Comparison of ENCODE assay signal across 29 cellular contexts in genomic region chr18:26584745-26585144, GRCh38. TPM values are rescaled to one million over a fixed set of nuclear protein-coding genes. Genes with fewer than 3 reads are reported as not detected.
DNase-seq lines count a peak whose midpoint lies in the region; ATAC-seq, FAIRE-seq and TF ChIP-seq lines count a peak whose summit lies in the region.
"Had no signal": no experiment of that assay in that cellular context is flagged by ENCODE, and none has a peak within 500 bp of the region (broad histone marks: within the 10 kb centered on the region; RNA-seq: fewer than 3 reads in every experiment).

No MANE protein-coding gene starts in this region.

- TF ChIP-seq POLR2A in K562 (conservative IDR thresholded peaks at IDR 0.05) = no peak
- TF ChIP-seq POLR2A in H1 (IDR thresholded peaks at IDR 0.05; ENCODE audit: control extremely low read depth in 1 of 2, low read depth in 2 of 2, low read length in 2 of 2) = no peak
- no peak for TF ChIP-seq POLR2A in spleen (IDR thresholded peaks at IDR 0.05)

- H3K23ac ChIP-seq in H1 (ENCODE audit: insufficient read length) (no peak overlapping the region), neuronal stem cell (ENCODE audit: low read depth, low read length, poor library complexity) (peak overlapping the region; percentile 17)

- H3K27me3 Mint-ChIP-seq in chondrocyte (ENCODE audit: low read depth) (peaks cover 2% of the 10 kb centered on the region), neural progenitor cell (ENCODE audit: insufficient read depth, low read depth) (no peaks in the 10 kb centered on the region)
- H3K27me3 Mint-ChIP-seq: CD4-positive, CD25-positive, alpha-beta regulatory T cell had no signal

- TF ChIP-seq EP300 in K562 (IDR thresholded peaks at IDR 0.05; ENCODE audit: low read length) = no peak
- no peak for TF ChIP-seq EP300 in H1 (IDR thresholded peaks at IDR 0.05; ENCODE audit: borderline replicate concordance in 1 of 2, low read depth in 2 of 2, low read length in 2 of 2)

- 4% methylated on average over 6 of the region's 6 CpGs for WGBS in K562 (ENCODE audit: insufficient coverage, low coverage, missing lambda C conversion rate)
- WGBS in H1 (ENCODE audit: extremely low coverage in 1 of 2, insufficient coverage in 1 of 2, insufficient read length in 1 of 2, insufficient replicate concordance in 2 of 2, low coverage in 1 of 2, low lambda C conversion rate in 2 of 2, missing lambda C conversion rate in 1 of 2), 2 experiments = 87% methylated on average over 6 of the region's 6 CpGs; no CpG with 5 or more reads in 1 of the 2 experiments
- no CpG with 5 or more reads among the region's 6 CpGs for WGBS in neuronal stem cell (ENCODE audit: extremely low coverage in 2 of 2, insufficient read length in 2 of 2, insufficient replicate concordance in 1 of 2), 2 donors
- 84 to 95% (median 91%) methylated on average over 6 of the region's 6 CpGs for WGBS in spleen, 5 donors

- peaks cover 3% of the 10 kb centered on the region; the same call in 1 of the 2 replicates for H3K23me2 ChIP-seq in H1 (ENCODE audit: low read depth, low read length)

- H3K36me3 Mint-ChIP-seq in chondrocyte (ENCODE audit: low read depth) (no peaks in the 10 kb centered on the region), neural progenitor cell (peaks cover 16% of the 10 kb centered on the region)
- H3K36me3 Mint-ChIP-seq: CD14-positive monocyte; CD4-positive, alpha-beta memory T cell; CD4-positive, CD25-positive, alpha-beta regulatory T cell; CD8-positive, alpha-beta memory T cell had no signal

- no peak overlapping the region; the same call in 1 of the 2 replicates for H2AK5ac ChIP-seq in H1 (ENCODE audit: low read depth, low read length)
- H2AK5ac ChIP-seq in neuronal stem cell (ENCODE audit: low read depth, low read length) = no peak overlapping the region

- H4K5ac ChIP-seq in H1 (ENCODE audit: insufficient read length, low read depth, low read length) = no peak overlapping the region

- H3K56ac ChIP-seq in H1 (replicated peaks; ENCODE audit: insufficient read length, low read depth, low read length) = no peak overlapping the region

- H3K9me3 ChIP-seq in HEK293 (ENCODE audit: control insufficient read depth, insufficient read depth, low read depth, low read length) = no peaks in the 10 kb centered on the region
- H3K9me3 ChIP-seq in K562 (replicated peaks; ENCODE audit: control insufficient read depth, insufficient read depth, low read depth, low read length) = no peaks in the 10 kb centered on the region
- H3K9me3 ChIP-seq in H1 (ENCODE audit: insufficient read depth in 2 of 2, low read depth in 1 of 2, low read length in 1 of 2) = no peaks in the 10 kb centered on the region
- H3K9me3 ChIP-seq in neuronal stem cell (replicated peaks in 1 of 2; ENCODE audit: control insufficient read depth in 2 of 2, insufficient read depth in 1 of 2, low read depth in 1 of 2, low read length in 2 of 2) = peaks cover 0 to 2% of the 10 kb centered on the region in 2 donors
- no peaks in the 10 kb centered on the region for H3K9me3 ChIP-seq in spleen
- H3K9me3 ChIP-seq in neural progenitor cell (ENCODE audit: low read depth) = no peaks in the 10 kb centered on the region
- H3K9me3 ChIP-seq: BE2C, BLaER1 had no signal

- no peak for TF ChIP-seq CTCF in HEK293 (tag by site-specific recombination; IDR thresholded peaks at IDR 0.05)
- TF ChIP-seq CTCF in K562 (IDR thresholded peaks at IDR 0.05 in 2 of 3, conservative IDR thresholded peaks at IDR 0.05 in 1 of 3; ENCODE audit: insufficient read depth in 2 of 3, low read depth in 1 of 3, low read length in 3 of 3) = no peak
- no peak for TF ChIP-seq CTCF in H1 (IDR thresholded peaks at IDR 0.05; ENCODE audit: control extremely low read depth in 1 of 3, insufficient read depth in 1 of 3, low read depth in 1 of 3, low read length in 3 of 3)
- TF ChIP-seq CTCF in spleen (IDR thresholded peaks at IDR 0.05 in 8 of 11, conservative IDR thresholded peaks at IDR 0.05 in 3 of 11) = no peak
- no peak for TF ChIP-seq CTCF in chondrocyte (IDR thresholded peaks at IDR 0.05)
- TF ChIP-seq CTCF in neural progenitor cell (IDR thresholded peaks at IDR 0.05) = no peak

- H4K20me1 ChIP-seq in K562 (replicated peaks; ENCODE audit: control insufficient read depth, insufficient read depth, low read length) (no peaks in the 10 kb centered on the region), H1 (replicated peaks in 1 of 2; ENCODE audit: control insufficient read depth in 1 of 2, insufficient read depth in 2 of 2, low read length in 2 of 2) (no peaks in the 10 kb centered on the region), neural progenitor cell (ENCODE audit: low read depth) (no peaks in the 10 kb centered on the region)
- H4K20me1 ChIP-seq: BLaER1 had no signal

- no peak overlapping the region for H3K27ac ChIP-seq in HEK293 (ENCODE audit: extremely low read depth, low read depth, low read length)
- H3K27ac ChIP-seq in K562 (ENCODE audit: extremely low read depth, low read depth, low read length) = no peak overlapping the region
- H3K27ac ChIP-seq in H1 (ENCODE audit: low read depth, low read length) = no peak overlapping the region
- H3K27ac ChIP-seq in neuronal stem cell (replicated peaks; ENCODE audit: low read length) = no peak overlapping the region
- no peak overlapping the region for H3K27ac ChIP-seq in spleen
- H3K27ac ChIP-seq in neural progenitor cell = no peak overlapping the region
- H3K27ac ChIP-seq: BLaER1 had no signal

- H3F3A ChIP-seq in neural progenitor cell (ENCODE audit: low read depth) = no peaks in the 10 kb centered on the region

- H3K9me3 Mint-ChIP-seq in chondrocyte (ENCODE audit: low read depth) (peaks cover 9% of the 10 kb centered on the region), neural progenitor cell (peaks cover 6% of the 10 kb centered on the region)
- H3K9me3 Mint-ChIP-seq: CD4-positive, alpha-beta memory T cell; CD4-positive, CD25-positive, alpha-beta regulatory T cell; CD8-positive, alpha-beta memory T cell had no signal

- no peaks in the 10 kb centered on the region for H3K36me3 ChIP-seq in HEK293 (ENCODE audit: control insufficient read depth in 2 of 2, insufficient read depth in 1 of 2, low read length in 2 of 2)
- H3K36me3 ChIP-seq in K562 (ENCODE audit: control insufficient read depth, insufficient read depth, low read length) = no peaks in the 10 kb centered on the region
- no peaks in the 10 kb centered on the region for H3K36me3 ChIP-seq in H1 (ENCODE audit: control insufficient read depth in 2 of 4, insufficient read depth in 4 of 4, low read length in 3 of 4)
- no peaks in the 10 kb centered on the region for H3K36me3 ChIP-seq in neuronal stem cell (replicated peaks in 1 of 2; ENCODE audit: control insufficient read depth in 2 of 2, insufficient read depth in 2 of 2, low read length in 2 of 2)
- no peaks in the 10 kb centered on the region for H3K36me3 ChIP-seq in spleen
- no peaks in the 10 kb centered on the region for H3K36me3 ChIP-seq in neural progenitor cell
- H3K36me3 ChIP-seq: BE2C, BLaER1 had no signal

- in situ Hi-C loops in K562 (cut with MboI) = no loop called here

- H2BK5ac ChIP-seq in H1 (ENCODE audit: low read depth, low read length) (no peak overlapping the region), neuronal stem cell (ENCODE audit: low read length) (no peak overlapping the region)

- no TSS peak for BruUV-seq in K562 (replicated peaks; lab: Mats Ljungman, UMichigan)

- H3K4me3 Mint-ChIP-seq in chondrocyte (ENCODE audit: unreplicated experiment) = no peak overlapping the region
- H3K4me3 Mint-ChIP-seq in neural progenitor cell = no peak overlapping the region
- H3K4me3 Mint-ChIP-seq: CD14-positive monocyte; CD4-positive, alpha-beta memory T cell; CD4-positive, CD25-positive, alpha-beta regulatory T cell; CD8-positive, alpha-beta memory T cell had no signal

- no peaks in the 10 kb centered on the region for H3K79me2 ChIP-seq in K562 (ENCODE audit: control insufficient read depth, insufficient read depth, low read length)
- no peaks in the 10 kb centered on the region for H3K79me2 ChIP-seq in H1 (ENCODE audit: control insufficient read depth in 1 of 2, insufficient read depth in 2 of 2, low read length in 2 of 2)
- H3K79me2 ChIP-seq in neural progenitor cell (ENCODE audit: low read depth) = no peaks in the 10 kb centered on the region

- H4K91ac ChIP-seq in H1 (replicated peaks; ENCODE audit: insufficient read length, low read length) (no peak overlapping the region), neuronal stem cell (ENCODE audit: low read depth, low read length, poor library complexity) (peak overlapping the region; percentile 61)

- H2AFZ ChIP-seq in K562 (ENCODE audit: low read depth, low read length) (no peak overlapping the region), H1 (ENCODE audit: low read length) (peak overlapping the region; percentile 19; the same call in 1 of the 2 replicates), neuronal stem cell (ENCODE audit: low read length) (no peak overlapping the region), neural progenitor cell (replicated peaks) (no peak overlapping the region)

- FAIRE-seq in K562 (lab: Jason Lieb, UNC) (no peak), H1 (lab: Jason Lieb, UNC) (no peak)
- FAIRE-seq: A204.1, GM12878, GM12892, GM18507 had no signal

- H3K9me1 ChIP-seq in K562 (ENCODE audit: control insufficient read depth, insufficient read depth, low read length) = no peaks in the 10 kb centered on the region

- H3K4me1 Mint-ChIP-seq in chondrocyte (ENCODE audit: low read depth) (no peaks in the 10 kb centered on the region), neural progenitor cell (no peaks in the 10 kb centered on the region)
- H3K4me1 Mint-ChIP-seq: CD14-positive monocyte; CD4-positive, alpha-beta memory T cell; CD4-positive, CD25-positive, alpha-beta regulatory T cell; CD8-positive, alpha-beta memory T cell had no signal

- H3K4me2 ChIP-seq in K562 (ENCODE audit: insufficient read depth, low read length) = no peak overlapping the region
- no peak overlapping the region for H3K4me2 ChIP-seq in H1 (ENCODE audit: insufficient read depth in 1 of 2, low read depth in 2 of 2, low read length in 2 of 2)
- no peak overlapping the region for H3K4me2 ChIP-seq in neuronal stem cell (ENCODE audit: insufficient read depth, low read length, poor library complexity, severe bottlenecking)
- no peak overlapping the region for H3K4me2 ChIP-seq in neural progenitor cell
- H3K4me2 ChIP-seq: BLaER1 had no signal

- no peak overlapping the region for H2BK120ac ChIP-seq in H1 (replicated peaks; ENCODE audit: low read depth, low read length)
- no peak overlapping the region for H2BK120ac ChIP-seq in neuronal stem cell (ENCODE audit: low read depth, low read length)

- no peak overlapping the region for H3K9ac ChIP-seq in K562 (ENCODE audit: insufficient read depth in 1 of 2, low read depth in 2 of 2, low read length in 2 of 2)
- no peak overlapping the region for H3K9ac ChIP-seq in H1 (replicated peaks in 1 of 4; ENCODE audit: extremely low read depth in 1 of 4, low read depth in 3 of 4, low read length in 3 of 4)
- no peak overlapping the region for H3K9ac ChIP-seq in neuronal stem cell (ENCODE audit: low read depth, low read length, poor library complexity)
- no peak overlapping the region for H3K9ac ChIP-seq in neural progenitor cell
- H3K9ac ChIP-seq: BLaER1 had no signal

- no peak overlapping the region for H3K27ac Mint-ChIP-seq in chondrocyte (ENCODE audit: unreplicated experiment)
- H3K27ac Mint-ChIP-seq in neural progenitor cell = no peak overlapping the region
- H3K27ac Mint-ChIP-seq: CD14-positive monocyte; CD4-positive, alpha-beta memory T cell; CD4-positive, CD25-positive, alpha-beta regulatory T cell; CD8-positive, alpha-beta memory T cell had no signal

- CTCF ChIA-PET in HEK293 (lab: Yijun Ruan, JAX) (interaction anchor here (0.6 kb wide), 1 partner anchor 205 kb away, joined by 3 read pairs; no protein-coding TSS in a partner anchor), K562 (lab: Yijun Ruan, JAX; ENCODE audit: low intra/inter-chr PET ratio) (no interaction called here), H1 (lab: Charles Lee; ENCODE audit: partially characterized antibody) (interaction anchor here (0.8 kb wide), 1 partner anchor 126 kb away, joined by 3 read pairs; no protein-coding TSS in a partner anchor)

- H3K18ac ChIP-seq in H1 (ENCODE audit: extremely low read depth, low read length) = no peak overlapping the region
- peak overlapping the region; percentile 12 for H3K18ac ChIP-seq in neuronal stem cell (ENCODE audit: low read length)

- no peak overlapping the region for H2BK20ac ChIP-seq in H1 (ENCODE audit: low read length)

- H3K27me3 ChIP-seq in K562 (ENCODE audit: control insufficient read depth in 2 of 2, insufficient read depth in 2 of 2, low read length in 2 of 2) = no peaks in the 10 kb centered on the region; a peak in 1 of 5 replicates
- no peaks in the 10 kb centered on the region for H3K27me3 ChIP-seq in H1 (replicated peaks in 1 of 4; ENCODE audit: control insufficient read depth in 3 of 4, extremely low read depth in 1 of 4, insufficient read depth in 3 of 4, low read length in 3 of 4)
- H3K27me3 ChIP-seq in neuronal stem cell (ENCODE audit: control insufficient read depth in 3 of 3, insufficient read depth in 3 of 3, low read depth in 1 of 3, low read length in 3 of 3) = no peaks in the 10 kb centered on the region
- peaks cover 0 to 19% (median 0%) of the 10 kb centered on the region in 7 donors for H3K27me3 ChIP-seq in spleen (replicated peaks in 1 of 7)
- H3K27me3 ChIP-seq in neural progenitor cell = no peaks in the 10 kb centered on the region
- H3K27me3 ChIP-seq: BE2C, BLaER1 had no signal

- peak; percentile 41; the same call in 1 of the 3 replicates for ATAC-seq in K562
- ATAC-seq: GM12878 had no signal

- no peak overlapping the region for H2BK15ac ChIP-seq in H1 (ENCODE audit: low read length)
- H2BK15ac ChIP-seq in neuronal stem cell (ENCODE audit: low read length) = no peak overlapping the region

- H3K4me3 ChIP-seq in HEK293 (ENCODE audit: low read depth, low read length) (no peak overlapping the region), K562 (no peak overlapping the region), H1 (ENCODE audit: extremely low read depth in 1 of 4, insufficient read depth in 2 of 4, low read depth in 3 of 4, low read length in 4 of 4) (no peak overlapping the region), neuronal stem cell (ENCODE audit: low read length in 2 of 2) (no peak overlapping the region), spleen (no peak overlapping the region), neural progenitor cell (no peak overlapping the region)
- H3K4me3 ChIP-seq: BLaER1, GM12878 had no signal

- no peaks in the 10 kb centered on the region for H3K79me1 ChIP-seq in H1 (ENCODE audit: low read depth, low read length)
- H3K79me1 ChIP-seq in neuronal stem cell (ENCODE audit: low read depth, low read length) = no peaks in the 10 kb centered on the region

- H4K8ac ChIP-seq in H1 (ENCODE audit: extremely low read depth, insufficient read depth, low read length) (no peak overlapping the region), neuronal stem cell (ENCODE audit: low read depth, low read length) (peak overlapping the region; percentile 97)

- intact Hi-C loops in K562 (cut with micrococcal nuclease) = no loop called here
- intact Hi-C loops in spleen (cut with DNase I; ENCODE audit: low total_unique reads) = no loop called here

- DNase-seq in K562 (ENCODE audit: extremely low read depth in 1 of 4, low spot score in 3 of 4) = no peak
- no peak for DNase-seq in H1 (ENCODE audit: low read depth in 1 of 2, low spot score in 2 of 2)
- no peak for DNase-seq in neuronal stem cell (ENCODE audit: low spot score)
- DNase-seq in spleen = no peak
- no peak for DNase-seq in activated CD4-positive, alpha-beta T cell treated with anti-CD3 and anti-CD28 coated beads for 4 hours
- no peak for DNase-seq in chondrocyte (ENCODE audit: low spot score)
- DNase-seq in neural progenitor cell (ENCODE audit: low spot score) = no peak
- DNase-seq: 8988T; ACHN; BE2C; C1 segment of cervical spinal cord; CD4-positive, alpha-beta memory T cell; CD4-positive, CD25-positive, alpha-beta regulatory T cell; CD8-positive, alpha-beta memory T cell; COR-L47; DMS 273 treated with DMSO at 0.1 percent for 48 hours; DMS153; DMS53; DMS79; DND-41; EL; GDM1 had no signal

- POLR2A ChIA-PET in HEK293 (lab: Yijun Ruan, JAX) = no interaction called here
- POLR2A ChIA-PET in K562 (lab: Yijun Ruan, JAX) = no interaction called here
- POLR2A ChIA-PET in H1 (lab: Charles Lee; ENCODE audit: partially characterized antibody) = no interaction called here

- no peak overlapping the region for H2BK12ac ChIP-seq in H1 (ENCODE audit: low read depth, low read length)
- H2BK12ac ChIP-seq in neuronal stem cell (ENCODE audit: low read length) = no peak overlapping the region

- H3K4me1 ChIP-seq in HEK293 (ENCODE audit: control insufficient read depth, insufficient read depth, low read length) = peaks cover 3% of the 10 kb centered on the region
- H3K4me1 ChIP-seq in K562 (replicated peaks in 1 of 2; ENCODE audit: control insufficient read depth in 2 of 2, insufficient read depth in 2 of 2, low read length in 2 of 2) = no peaks in the 10 kb centered on the region
- no peaks in the 10 kb centered on the region; a peak in 1 of 7 replicates for H3K4me1 ChIP-seq in H1 (replicated peaks in 1 of 4; ENCODE audit: control insufficient read depth in 3 of 4, insufficient read depth in 4 of 4, low read length in 3 of 4)
- H3K4me1 ChIP-seq in neuronal stem cell (ENCODE audit: control insufficient read depth in 2 of 2, insufficient read depth in 1 of 2, low read depth in 1 of 2, low read length in 2 of 2) = peaks cover 0 to 2% of the 10 kb centered on the region in 2 donors
- H3K4me1 ChIP-seq in spleen = no peaks in the 10 kb centered on the region
- no peaks in the 10 kb centered on the region for H3K4me1 ChIP-seq in neural progenitor cell
- H3K4me1 ChIP-seq: BE2C, BLaER1 had no signal

- H3K14ac ChIP-seq in H1 (ENCODE audit: insufficient read length) (no peak overlapping the region), neuronal stem cell (ENCODE audit: low read length) (no peak overlapping the region)

- TF ChIP-seq RAD21 in K562 (CRISPR knock-in tag; conservative IDR thresholded peaks at IDR 0.05 in 1 of 2, IDR thresholded peaks at IDR 0.05 in 1 of 2) (no peak), H1 (IDR thresholded peaks at IDR 0.05 in 1 of 2, conservative IDR thresholded peaks at IDR 0.05 in 1 of 2; ENCODE audit: low read depth in 2 of 2, low read length in 2 of 2) (no peak)

- H3K4ac ChIP-seq in H1 (replicated peaks; ENCODE audit: insufficient read length, low read depth, low read length) (no peak overlapping the region), neuronal stem cell (ENCODE audit: low read length) (no peak overlapping the region)

RNA-seq across cellular contexts. Expression of gene KCTD1, which starts 36.4 kb away (rescaled TPM):
- total RNA-seq in K562 (2011; cell fraction: chromatin; rRNA removed; ENCODE audit: low replicate concordance) = not detected in 2 replicates
- not detected in 2 replicates for total RNA-seq in K562 (2011; cell fraction: nucleolus; rRNA removed)
- total RNA-seq in K562 (2011; cell fraction: nucleoplasm; rRNA removed) = not detected in 2 replicates
- 0.57 TPM in 1 of 2 replicates, not detected in the other for total RNA-seq in K562 (2014; rRNA removed)
- not detected in 2 replicates for total RNA-seq in K562 (2014; rRNA removed; fragmentation: Illumina TruSeq; extraction: Trizol)
- total RNA-seq in K562 (2015; rRNA removed; fragmentation: Illumina TruSeq; extraction: Trizol) = not detected in 2 replicates
- total RNA-seq in K562 (2021) = not detected in 2 replicates
- not detected in 2 replicates for polyA plus RNA-seq in K562 (2011; rRNA removed)
- polyA plus RNA-seq in K562 (2011; cell fraction: cytosol; rRNA removed) = not detected in 2 replicates
- 0.21 TPM in 1 of 2 replicates, not detected in the other for polyA plus RNA-seq in K562 (2011; cell fraction: nucleus; rRNA removed)
- not detected in 2 replicates for polyA plus RNA-seq in K562 (2012)
- polyA plus RNA-seq in K562 (2014; fragmentation: Illumina TruSeq; extraction: Trizol) = not detected in 2 replicates
- polyA plus RNA-seq in K562 (2014; fragmentation: Nextera tagmentation; extraction: Ambion mirVana) = not detected
- polyA plus RNA-seq in K562 (2014; rRNA removed) = not detected in 2 replicates
- polyA minus RNA-seq in K562 (2011; rRNA and poly(A)+ RNA removed) = not detected in 2 replicates
- not detected in 2 replicates for polyA minus RNA-seq in K562 (2011; cell fraction: cytosol; rRNA and poly(A)+ RNA removed)
- 0.13 TPM in 1 of 2 replicates, not detected in the other for polyA minus RNA-seq in K562 (2011; cell fraction: nucleus; rRNA and poly(A)+ RNA removed)
- 14.0 and 17.6 TPM in 2 replicates for total RNA-seq in H1 (2021; fragmentation: NEBNext Ultra II Directional; extraction: Animal tissue kit (Norgen Biotek cat#: 25700))
- polyA plus RNA-seq in H1 (2011; rRNA removed) = 7.7 and 9.8 TPM in 2 replicates
- polyA plus RNA-seq in H1 (2011; cell fraction: cytosol; rRNA removed) = 8.6 TPM
- 15.1 TPM for polyA plus RNA-seq in H1 (2011; cell fraction: nucleus; rRNA removed)
- 16.4 to 18.4 TPM (median 16.8 TPM) in 4 replicates for polyA plus RNA-seq in H1 (2012, experiment 1 of 2)
- polyA plus RNA-seq in H1 (2012, experiment 2 of 2) = 10.2 TPM
- polyA plus RNA-seq in H1 (2013, experiment 1 of 2) = 12.9 TPM
- polyA plus RNA-seq in H1 (2013, experiment 2 of 2) = 11.6 TPM
- polyA minus RNA-seq in H1 (2011; rRNA and poly(A)+ RNA removed) = 14.5 and 19.8 TPM in 2 replicates
- polyA minus RNA-seq in H1 (2011; cell fraction: cytosol; rRNA and poly(A)+ RNA removed) = 14.8 TPM
- 27.8 TPM for polyA minus RNA-seq in H1 (2011; cell fraction: nucleus; rRNA and poly(A)+ RNA removed)
- polyA plus RNA-seq in neuronal stem cell (2013, experiment 1 of 2) = 15.3 TPM
- polyA plus RNA-seq in neuronal stem cell (2013, experiment 2 of 2) = 17.0 TPM
- 10 to 100 TPM in 3 of 7 donors, 1 to 10 TPM in 4; 4.5 to 11.8 (median 7.7) TPM for total RNA-seq in spleen
- polyA plus RNA-seq in spleen = 1 to 10 TPM; 1.6 to 3.1 (median 2.4) TPM
- 17.1 to 18.1 TPM (median 17.5 TPM) in 3 replicates for total RNA-seq in chondrocyte
- 14.7 and 17.1 TPM in 2 replicates for total RNA-seq in neural progenitor cell (ENCODE audit: low replicate concordance)
- polyA plus RNA-seq: CD14-positive monocyte had no signal
